ENCODE assay signal across 1 cellular context in genomic region chr9:111631071-111631971, GRCh38.
TF ChIP-seq lines count a peak whose summit lies in the region.

Gene DNAJC25 (plus strand): TSS chr9:111631334. CDS start chr9:111631408, 74 bp downstream.

TF ChIP-seq in K562, 482 proteins besides CTCF, POLR2A, EP300 and RAD21 (continued from another document and continues in another):
- TF ChIP-seq NONO (IDR thresholded peaks at IDR 0.05; ENCODE audit: low read depth in 2 of 2, low read length in 1 of 2) (peak; percentile 44 to 99; a peak in 3 of 4 replicates), ID3 (CRISPR knock-in tag; IDR thresholded peaks at IDR 0.05) (no peak), ID3 (tag; IDR thresholded peaks at IDR 0.05) (peak; percentile 44), ZNF584 (CRISPR knock-in tag; IDR thresholded peaks at IDR 0.05; ENCODE audit: low read depth) (0 out of 2 replicates have a peak, but pooled peaks have one; percentile 50), GABPB1 (CRISPR knock-in tag; IDR thresholded peaks at IDR 0.05) (peak; percentile 99), ZNF408 (CRISPR knock-in tag; IDR thresholded peaks at IDR 0.05; ENCODE audit: low read depth) (no peak), CGGBP1 (CRISPR knock-in tag; IDR thresholded peaks at IDR 0.05) (peak; percentile 44; the same call in 1 of the 2 replicates), XRCC4 (IDR thresholded peaks at IDR 0.05; ENCODE audit: extremely low read depth, insufficient read depth, insufficient read length) (no peak), LCOR (CRISPR knock-in tag; IDR thresholded peaks at IDR 0.05) (peak; percentile 24; the same call in 1 of the 2 replicates), TBL1XR1 (IDR thresholded peaks at IDR 0.05; ENCODE audit: low read length in 2 of 2) (peak in 1 of 2 experiments; percentile 11; a peak in 1 of 4 replicates), SIRT6 (IDR thresholded peaks at IDR 0.05; ENCODE audit: low read depth, low read length) (no peak), SIX5 (IDR thresholded peaks at IDR 0.05; ENCODE audit: borderline replicate concordance in 1 of 2, insufficient read depth in 1 of 2, low read depth in 1 of 2, low read length in 2 of 2) (peak; percentile 15 to 31; a peak in 1 of 4 replicates), IRF9 (tag; IDR thresholded peaks at IDR 0.05) (no peak), SPI1 (IDR thresholded peaks at IDR 0.05; ENCODE audit: borderline replicate concordance, low read depth, low read length) (no peak), ZEB2 (IDR thresholded peaks at IDR 0.05) (peak; percentile 96), MTA3 (IDR thresholded peaks at IDR 0.05; ENCODE audit: borderline replicate concordance) (peak; percentile 84; the same call in 1 of the 2 replicates), ZNF644 (tag; IDR thresholded peaks at IDR 0.05; ENCODE audit: low read depth) (no peak), ZNF212 (CRISPR knock-in tag; IDR thresholded peaks at IDR 0.05) (no peak), TCF3 (CRISPR knock-in tag; IDR thresholded peaks at IDR 0.05) (peak; percentile 29; the same call in 1 of the 2 replicates), BMI1 (IDR thresholded peaks at IDR 0.05; ENCODE audit: low read length) (0 out of 2 replicates have a peak, but pooled peaks have one; percentile 33), SMARCA4 (IDR thresholded peaks at IDR 0.05) (peak; percentile 53; the same call in 1 of the 2 replicates), STAT6 (CRISPR knock-in tag; IDR thresholded peaks at IDR 0.05) (no peak), ATF1 (CRISPR knock-in tag; IDR thresholded peaks at IDR 0.05) (no peak; the same call in 1 of the 2 replicates), ATF1 (tag; IDR thresholded peaks at IDR 0.05) (peak; percentile 95), KDM1A (IDR thresholded peaks at IDR 0.05) (peak in 1 of 2 experiments; percentile 42; a peak in 1 of 4 replicates), KDM4B (IDR thresholded peaks at IDR 0.05; ENCODE audit: borderline replicate concordance in 2 of 2, low read depth in 1 of 2) (peak in 1 of 2 experiments; percentile 88; a peak in 1 of 4 replicates), ZNF592 (IDR thresholded peaks at IDR 0.05) (peak; percentile 58; the same call in 1 of the 2 replicates), ZBTB12 (CRISPR knock-in tag; IDR thresholded peaks at IDR 0.05) (peak; percentile 85), RBM34 (IDR thresholded peaks at IDR 0.05; ENCODE audit: borderline replicate concordance, insufficient read depth, low read length) (peak; percentile 49; the same call in 1 of the 2 replicates), ZKSCAN1 (IDR thresholded peaks at IDR 0.05; ENCODE audit: low read depth, low read length) (peak; percentile 77), MYC (IDR thresholded peaks at IDR 0.05; ENCODE audit: low read depth, low read length) (peak; percentile 84), MYC (CRISPR knock-in tag; IDR thresholded peaks at IDR 0.05; ENCODE audit: borderline replicate concordance, low read depth) (no peak), BRD9 (IDR thresholded peaks at IDR 0.05; ENCODE audit: low read depth, partially characterized antibody) (no peak), SMAD4 (CRISPR knock-in tag; conservative IDR thresholded peaks at IDR 0.05) (peak; percentile 70; the same call in 1 of the 2 replicates), SRF (CRISPR knock-in tag; IDR thresholded peaks at IDR 0.05) (peak; percentile 9 to 23; a peak in 1 of 4 replicates), ELF1 (tag; IDR thresholded peaks at IDR 0.05) (peak; percentile 71), PRMT5 (CRISPR knock-in tag; IDR thresholded peaks at IDR 0.05) (no peak), SREBF2 (CRISPR knock-in tag; IDR thresholded peaks at IDR 0.05) (0 out of 2 replicates have a peak, but pooled peaks have one; percentile 53), CC2D1A (IDR thresholded peaks at IDR 0.05) (no peak), FIP1L1 (IDR thresholded peaks at IDR 0.05; ENCODE audit: low read depth, low read length, poor library complexity, severe bottlenecking) (peak; percentile 75), RCOR1 (IDR thresholded peaks at IDR 0.05; ENCODE audit: borderline replicate concordance in 1 of 2, low read depth in 2 of 2, low read length in 2 of 2) (peak; percentile 14 to 69; a peak in 2 of 4 replicates), C11orf30 (IDR thresholded peaks at IDR 0.05; ENCODE audit: low read depth) (peak; percentile 82), JUN (IDR thresholded peaks at IDR 0.05; ENCODE audit: borderline replicate concordance, low read depth, low read length) (no peak), JUN (CRISPR knock-in tag; IDR thresholded peaks at IDR 0.05; ENCODE audit: borderline replicate concordance) (peak; percentile 40; the same call in 1 of the 2 replicates), ATF3 (IDR thresholded peaks at IDR 0.05) (no peak), ATF3 (CRISPR knock-in tag; conservative IDR thresholded peaks at IDR 0.05) (peak; percentile 12; the same call in 1 of the 2 replicates), STAG1 (CRISPR knock-in tag; IDR thresholded peaks at IDR 0.05; ENCODE audit: borderline replicate concordance) (0 out of 2 replicates have a peak, but pooled peaks have one; percentile 40), ZC3H4 (CRISPR knock-in tag; IDR thresholded peaks at IDR 0.05; ENCODE audit: borderline replicate concordance) (0 out of 2 replicates have a peak, but pooled peaks have one; percentile 65), RFX1 (IDR thresholded peaks at IDR 0.05) (peak; percentile 92), ZC3H11A (IDR thresholded peaks at IDR 0.05; ENCODE audit: low read depth, low read length) (0 out of 2 replicates have a peak, but pooled peaks have one; percentile 17), ZBTB17 (CRISPR knock-in tag; IDR thresholded peaks at IDR 0.05) (peak; percentile 91), POLR2B (IDR thresholded peaks at IDR 0.05; ENCODE audit: low read depth, partially characterized antibody) (peak; percentile 73), ZNF764 (CRISPR knock-in tag; IDR thresholded peaks at IDR 0.05; ENCODE audit: low read depth) (no peak), MAZ (CRISPR knock-in tag; conservative IDR thresholded peaks at IDR 0.05 in 1 of 2, IDR thresholded peaks at IDR 0.05 in 1 of 2) (peak in 1 of 2 experiments; percentile 53), SETDB1 (IDR thresholded peaks at IDR 0.05; ENCODE audit: low read length) (peak; percentile 91), CXXC5 (CRISPR knock-in tag; IDR thresholded peaks at IDR 0.05) (peak; percentile 84), ZNF639 (CRISPR knock-in tag; conservative IDR thresholded peaks at IDR 0.05 in 1 of 2, IDR thresholded peaks at IDR 0.05 in 1 of 2) (peak in 1 of 2 experiments; percentile 39; a peak in 1 of 4 replicates), FUS (optimal IDR thresholded peaks at IDR 0.05; ENCODE audit: low read depth, low read length) (peak; percentile 62)
